ENCODE assay signal across 1 cellular context in the genomic region with DNA sequence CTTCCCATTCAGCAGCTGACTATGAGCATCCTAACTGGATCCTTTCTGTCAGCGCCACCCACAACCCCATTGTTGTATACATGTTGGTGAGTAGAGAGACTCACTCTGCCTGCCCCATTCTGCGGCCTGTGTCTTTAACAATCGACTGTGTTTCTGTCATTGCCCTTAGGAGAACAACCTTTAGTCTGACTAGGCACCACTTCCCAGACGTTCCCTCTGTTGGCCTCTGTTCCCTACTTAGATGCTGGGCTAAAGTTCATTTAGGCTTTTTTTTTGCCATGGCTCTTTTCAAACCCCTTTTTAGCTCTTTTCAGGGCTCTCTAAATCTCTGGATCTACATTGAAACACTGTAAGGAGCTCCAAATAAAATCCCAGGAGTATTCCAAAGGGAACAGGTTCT.
TF ChIP-seq lines count a peak whose summit lies in the region.

No MANE protein-coding gene starts in this region.

TF ChIP-seq in HepG2, 621 proteins besides CTCF, POLR2A, EP300 and RAD21 (continued from another document):
- peak; percentile 83; the same call in 1 of the 2 replicates for TF ChIP-seq ZFP91 (CRISPR knock-in tag; IDR thresholded peaks at IDR 0.05; ENCODE audit: borderline replicate concordance)
- TF ChIP-seq, protein P1, sequence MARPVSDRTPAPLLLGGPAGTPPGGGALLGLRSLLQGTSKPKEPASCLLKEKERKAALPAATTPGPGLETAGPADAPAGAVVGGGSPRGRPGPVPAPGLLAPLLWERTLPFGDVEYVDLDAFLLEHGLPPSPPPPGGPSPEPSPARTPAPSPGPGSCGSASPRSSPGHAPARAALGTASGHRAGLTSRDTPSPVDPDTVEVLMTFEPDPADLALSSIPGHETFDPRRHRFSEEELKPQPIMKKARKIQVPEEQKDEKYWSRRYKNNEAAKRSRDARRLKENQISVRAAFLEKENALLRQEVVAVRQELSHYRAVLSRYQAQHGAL (CRISPR knock-in tag; IDR thresholded peaks at IDR 0.05; ENCODE audit: not compliant biosample characterization) = no peak
- no peak for TF ChIP-seq CENPX (CRISPR knock-in tag; IDR thresholded peaks at IDR 0.05)
- TF ChIP-seq, protein P2, sequence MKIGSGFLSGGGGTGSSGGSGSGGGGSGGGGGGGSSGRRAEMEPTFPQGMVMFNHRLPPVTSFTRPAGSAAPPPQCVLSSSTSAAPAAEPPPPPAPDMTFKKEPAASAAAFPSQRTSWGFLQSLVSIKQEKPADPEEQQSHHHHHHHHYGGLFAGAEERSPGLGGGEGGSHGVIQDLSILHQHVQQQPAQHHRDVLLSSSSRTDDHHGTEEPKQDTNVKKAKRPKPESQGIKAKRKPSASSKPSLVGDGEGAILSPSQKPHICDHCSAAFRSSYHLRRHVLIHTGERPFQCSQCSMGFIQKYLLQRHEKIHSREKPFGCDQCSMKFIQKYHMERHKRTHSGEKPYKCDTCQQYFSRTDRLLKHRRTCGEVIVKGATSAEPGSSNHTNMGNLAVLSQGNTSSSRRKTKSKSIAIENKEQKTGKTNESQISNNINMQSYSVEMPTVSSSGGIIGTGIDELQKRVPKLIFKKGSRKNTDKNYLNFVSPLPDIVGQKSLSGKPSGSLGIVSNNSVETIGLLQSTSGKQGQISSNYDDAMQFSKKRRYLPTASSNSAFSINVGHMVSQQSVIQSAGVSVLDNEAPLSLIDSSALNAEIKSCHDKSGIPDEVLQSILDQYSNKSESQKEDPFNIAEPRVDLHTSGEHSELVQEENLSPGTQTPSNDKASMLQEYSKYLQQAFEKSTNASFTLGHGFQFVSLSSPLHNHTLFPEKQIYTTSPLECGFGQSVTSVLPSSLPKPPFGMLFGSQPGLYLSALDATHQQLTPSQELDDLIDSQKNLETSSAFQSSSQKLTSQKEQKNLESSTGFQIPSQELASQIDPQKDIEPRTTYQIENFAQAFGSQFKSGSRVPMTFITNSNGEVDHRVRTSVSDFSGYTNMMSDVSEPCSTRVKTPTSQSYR (CRISPR knock-in tag; IDR thresholded peaks at IDR 0.05; ENCODE audit: borderline replicate concordance) = no peak
- TF ChIP-seq ZNF644 (CRISPR knock-in tag; IDR thresholded peaks at IDR 0.05; ENCODE audit: low read depth) = no peak
- TF ChIP-seq THAP8 (CRISPR knock-in tag; IDR thresholded peaks at IDR 0.05; ENCODE audit: borderline replicate concordance) = no peak
- no peak for TF ChIP-seq ZSCAN30 (CRISPR knock-in tag; IDR thresholded peaks at IDR 0.05)
- peak; percentile 59; the same call in 1 of the 2 replicates for TF ChIP-seq RXRB (CRISPR knock-in tag; IDR thresholded peaks at IDR 0.05; ENCODE audit: borderline replicate concordance)
- no peak for TF ChIP-seq NFKBIZ (CRISPR knock-in tag; IDR thresholded peaks at IDR 0.05)
- TF ChIP-seq NFYC (CRISPR knock-in tag; IDR thresholded peaks at IDR 0.05) = no peak
- TF ChIP-seq KDM6A (CRISPR knock-in tag; IDR thresholded peaks at IDR 0.05; ENCODE audit: low read depth) = peak; percentile 73; the same call in 1 of the 2 replicates
- TF ChIP-seq CEBPG (CRISPR knock-in tag; IDR thresholded peaks at IDR 0.05) = 0 out of 2 replicates have a peak, but pooled peaks have one; percentile 10
- no peak for TF ChIP-seq MED8 (CRISPR knock-in tag; IDR thresholded peaks at IDR 0.05; ENCODE audit: insufficient replicate concordance)
- peak; percentile 62 for TF ChIP-seq ESRRA (CRISPR knock-in tag; IDR thresholded peaks at IDR 0.05; ENCODE audit: low read depth)
- peak; percentile 86 for TF ChIP-seq PPARG (CRISPR knock-in tag; conservative IDR thresholded peaks at IDR 0.05)
- TF ChIP-seq HNF1A (IDR thresholded peaks at IDR 0.05; ENCODE audit: low read depth) = no peak
- TF ChIP-seq HNF1A (CRISPR knock-in tag; IDR thresholded peaks at IDR 0.05; ENCODE audit: borderline replicate concordance) = no peak
- TF ChIP-seq, protein P3, sequence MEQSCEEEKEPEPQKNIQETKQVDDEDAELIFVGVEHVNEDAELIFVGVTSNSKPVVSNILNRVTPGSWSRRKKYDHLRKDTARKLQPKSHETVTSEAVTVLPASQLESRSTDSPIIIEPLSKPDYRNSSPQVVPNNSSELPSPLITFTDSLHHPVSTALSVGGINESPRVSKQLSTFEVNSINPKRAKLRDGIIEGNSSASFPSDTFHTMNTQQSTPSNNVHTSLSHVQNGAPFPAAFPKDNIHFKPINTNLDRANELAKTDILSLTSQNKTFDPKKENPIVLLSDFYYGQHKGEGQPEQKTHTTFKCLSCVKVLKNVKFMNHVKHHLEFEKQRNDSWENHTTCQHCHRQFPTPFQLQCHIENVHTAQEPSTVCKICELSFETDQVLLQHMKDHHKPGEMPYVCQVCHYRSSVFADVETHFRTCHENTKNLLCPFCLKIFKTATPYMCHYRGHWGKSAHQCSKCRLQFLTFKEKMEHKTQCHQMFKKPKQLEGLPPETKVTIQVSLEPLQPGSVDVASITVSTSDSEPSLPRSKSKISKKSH (CRISPR knock-in tag; IDR thresholded peaks at IDR 0.05; ENCODE audit: borderline replicate concordance) = no peak
- TF ChIP-seq SOX13 (IDR thresholded peaks at IDR 0.05) = no peak
- TF ChIP-seq SOX13 (CRISPR knock-in tag; conservative IDR thresholded peaks at IDR 0.05 in 1 of 2, IDR thresholded peaks at IDR 0.05 in 1 of 2) = peak in 1 of 2 experiments; percentile 64; a peak in 2 of 4 replicates
- TF ChIP-seq ZNF546 (CRISPR knock-in tag; conservative IDR thresholded peaks at IDR 0.05) = no peak
- peak; percentile 88 for TF ChIP-seq HNF4A (CRISPR knock-in tag; IDR thresholded peaks at IDR 0.05)
- no peak for TF ChIP-seq ZNF891 (CRISPR knock-in tag; IDR thresholded peaks at IDR 0.05)
- TF ChIP-seq, protein P4, sequence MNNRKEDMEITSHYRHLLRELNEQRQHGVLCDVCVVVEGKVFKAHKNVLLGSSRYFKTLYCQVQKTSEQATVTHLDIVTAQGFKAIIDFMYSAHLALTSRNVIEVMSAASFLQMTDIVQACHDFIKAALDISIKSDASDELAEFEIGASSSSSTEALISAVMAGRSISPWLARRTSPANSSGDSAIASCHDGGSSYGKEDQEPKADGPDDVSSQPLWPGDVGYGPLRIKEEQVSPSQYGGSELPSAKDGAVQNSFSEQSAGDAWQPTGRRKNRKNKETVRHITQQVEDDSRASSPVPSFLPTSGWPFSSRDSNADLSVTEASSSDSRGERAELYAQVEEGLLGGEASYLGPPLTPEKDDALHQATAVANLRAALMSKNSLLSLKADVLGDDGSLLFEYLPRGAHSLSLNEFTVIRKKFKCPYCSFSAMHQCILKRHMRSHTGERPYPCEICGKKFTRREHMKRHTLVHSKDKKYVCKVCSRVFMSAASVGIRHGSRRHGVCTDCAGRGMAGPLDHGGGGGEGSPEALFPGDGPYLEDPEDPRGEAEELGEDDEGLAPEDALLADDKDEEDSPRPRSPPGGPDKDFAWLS (CRISPR knock-in tag; IDR thresholded peaks at IDR 0.05; ENCODE audit: borderline replicate concordance) = no peak
- TF ChIP-seq, protein P5, sequence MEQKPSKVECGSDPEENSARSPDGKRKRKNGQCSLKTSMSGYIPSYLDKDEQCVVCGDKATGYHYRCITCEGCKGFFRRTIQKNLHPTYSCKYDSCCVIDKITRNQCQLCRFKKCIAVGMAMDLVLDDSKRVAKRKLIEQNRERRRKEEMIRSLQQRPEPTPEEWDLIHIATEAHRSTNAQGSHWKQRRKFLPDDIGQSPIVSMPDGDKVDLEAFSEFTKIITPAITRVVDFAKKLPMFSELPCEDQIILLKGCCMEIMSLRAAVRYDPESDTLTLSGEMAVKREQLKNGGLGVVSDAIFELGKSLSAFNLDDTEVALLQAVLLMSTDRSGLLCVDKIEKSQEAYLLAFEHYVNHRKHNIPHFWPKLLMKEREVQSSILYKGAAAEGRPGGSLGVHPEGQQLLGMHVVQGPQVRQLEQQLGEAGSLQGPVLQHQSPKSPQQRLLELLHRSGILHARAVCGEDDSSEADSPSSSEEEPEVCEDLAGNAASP (CRISPR knock-in tag; IDR thresholded peaks at IDR 0.05; ENCODE audit: borderline replicate concordance) = peak; percentile 29; the same call in 1 of the 2 replicates
- 0 out of 2 replicates have a peak, but pooled peaks have one; percentile 18 for TF ChIP-seq HDAC1 (CRISPR knock-in tag; IDR thresholded peaks at IDR 0.05)
- TF ChIP-seq, protein P6, sequence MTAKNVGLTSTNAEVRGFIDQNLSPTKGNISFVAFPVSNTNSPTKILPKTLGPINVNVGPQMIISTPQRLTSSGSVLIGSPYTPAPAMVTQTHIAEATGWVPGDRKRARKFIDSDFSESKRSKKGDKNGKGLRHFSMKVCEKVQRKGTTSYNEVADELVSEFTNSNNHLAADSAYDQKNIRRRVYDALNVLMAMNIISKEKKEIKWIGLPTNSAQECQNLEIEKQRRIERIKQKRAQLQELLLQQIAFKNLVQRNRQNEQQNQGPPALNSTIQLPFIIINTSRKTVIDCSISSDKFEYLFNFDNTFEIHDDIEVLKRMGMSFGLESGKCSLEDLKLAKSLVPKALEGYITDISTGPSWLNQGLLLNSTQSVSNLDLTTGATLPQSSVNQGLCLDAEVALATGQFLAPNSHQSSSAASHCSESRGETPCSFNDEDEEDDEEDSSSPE (CRISPR knock-in tag; IDR thresholded peaks at IDR 0.05) = no peak
TF ChIP-seq in HepG2: peak in this region for 41.
